In the genomic region with DNA sequence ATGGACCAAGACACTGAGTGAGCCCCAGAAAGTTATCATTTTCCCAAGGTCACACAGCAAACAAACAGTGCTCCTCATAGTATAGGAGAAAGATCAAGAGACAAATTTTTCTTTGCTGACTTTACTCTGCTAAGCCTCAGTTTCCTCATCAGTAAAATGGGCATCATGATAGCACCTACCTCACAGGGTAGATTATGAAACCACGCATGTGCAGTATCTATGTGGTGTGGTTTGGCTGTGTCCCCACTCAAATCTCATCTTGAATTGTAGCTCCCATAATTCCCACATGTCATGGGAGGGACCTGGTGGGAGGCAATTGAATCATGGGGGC, we compare ENCODE assay signal across 1 cellular context.
TF ChIP-seq lines count a peak whose summit lies in the region.

No MANE protein-coding gene starts in this region.

TF ChIP-seq in IMR-90, 13 proteins besides CTCF, POLR2A, EP300 and RAD21:
- no peak for TF ChIP-seq CEBPB (IDR thresholded peaks at IDR 0.05; ENCODE audit: low read depth, low read length)
- TF ChIP-seq, protein P1, sequence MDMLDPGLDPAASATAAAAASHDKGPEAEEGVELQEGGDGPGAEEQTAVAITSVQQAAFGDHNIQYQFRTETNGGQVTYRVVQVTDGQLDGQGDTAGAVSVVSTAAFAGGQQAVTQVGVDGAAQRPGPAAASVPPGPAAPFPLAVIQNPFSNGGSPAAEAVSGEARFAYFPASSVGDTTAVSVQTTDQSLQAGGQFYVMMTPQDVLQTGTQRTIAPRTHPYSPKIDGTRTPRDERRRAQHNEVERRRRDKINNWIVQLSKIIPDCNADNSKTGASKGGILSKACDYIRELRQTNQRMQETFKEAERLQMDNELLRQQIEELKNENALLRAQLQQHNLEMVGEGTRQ (IDR thresholded peaks at IDR 0.05; ENCODE audit: low read depth, low read length) = no peak
- TF ChIP-seq RFX5 (IDR thresholded peaks at IDR 0.05; ENCODE audit: low read depth, low read length) = no peak
- no peak for TF ChIP-seq SMC3 (IDR thresholded peaks at IDR 0.05; ENCODE audit: low read depth, low read length)
- TF ChIP-seq MAZ (IDR thresholded peaks at IDR 0.05; ENCODE audit: borderline replicate concordance, low read depth, low read length) = no peak
- no peak for TF ChIP-seq NFE2L2 (IDR thresholded peaks at IDR 0.05; ENCODE audit: low read depth, low read length)
- no peak for TF ChIP-seq MAFK (IDR thresholded peaks at IDR 0.05; ENCODE audit: low read depth, low read length)
- TF ChIP-seq MXI1 (IDR thresholded peaks at IDR 0.05; ENCODE audit: borderline replicate concordance, low read depth, low read length) = no peak
- no peak for TF ChIP-seq FOS (IDR thresholded peaks at IDR 0.05; ENCODE audit: low read depth, low read length)
